In the genomic region with DNA sequence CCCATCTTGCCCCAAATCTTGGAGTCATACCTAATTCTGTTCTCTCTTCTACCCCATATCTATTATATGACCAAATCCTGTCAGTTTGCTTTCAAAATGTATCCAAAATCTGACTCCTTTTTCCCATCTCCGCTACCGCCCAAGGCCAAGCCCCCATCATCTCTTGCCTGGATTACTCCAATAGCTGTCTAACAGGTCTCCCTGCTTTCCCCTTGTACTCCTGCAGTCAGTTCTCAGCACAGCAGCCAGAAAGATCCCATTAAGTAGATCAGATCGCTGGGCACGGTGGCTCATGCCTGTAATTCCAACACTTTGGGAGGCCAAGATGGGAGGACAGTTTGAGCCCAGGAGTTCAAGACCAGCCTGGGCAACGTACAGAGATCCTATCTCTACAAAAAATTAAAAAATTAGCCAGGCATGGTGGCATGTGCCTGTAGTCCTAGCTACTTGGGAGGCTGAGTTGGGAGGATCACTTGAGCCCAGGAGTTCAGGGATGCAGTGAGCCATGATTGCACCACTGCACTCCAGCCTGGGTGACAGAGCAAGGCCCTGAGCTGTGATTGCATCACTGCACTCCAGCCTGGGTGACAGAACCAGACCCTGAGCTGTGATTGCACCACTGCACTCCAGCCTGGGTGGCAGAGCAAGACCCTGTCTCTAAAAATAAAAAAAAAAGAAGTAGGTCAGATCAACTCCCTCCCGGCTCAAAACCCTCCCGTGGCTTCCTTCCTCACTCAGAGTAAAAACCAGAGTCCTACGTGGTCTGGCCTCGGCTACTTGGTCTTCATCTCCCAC, we compare ENCODE assay signal across 1 cellular context.
TF ChIP-seq lines count a peak whose summit lies in the region.

No MANE protein-coding gene starts in this region.

TF ChIP-seq in A549, 52 proteins besides CTCF, POLR2A, EP300 and RAD21:
- TF ChIP-seq CEBPB (IDR thresholded peaks at IDR 0.05): peak; percentile 31 to 34; a peak in 1 of 4 replicates
